ENCODE assay signal across 31 cellular contexts in the genomic region with DNA sequence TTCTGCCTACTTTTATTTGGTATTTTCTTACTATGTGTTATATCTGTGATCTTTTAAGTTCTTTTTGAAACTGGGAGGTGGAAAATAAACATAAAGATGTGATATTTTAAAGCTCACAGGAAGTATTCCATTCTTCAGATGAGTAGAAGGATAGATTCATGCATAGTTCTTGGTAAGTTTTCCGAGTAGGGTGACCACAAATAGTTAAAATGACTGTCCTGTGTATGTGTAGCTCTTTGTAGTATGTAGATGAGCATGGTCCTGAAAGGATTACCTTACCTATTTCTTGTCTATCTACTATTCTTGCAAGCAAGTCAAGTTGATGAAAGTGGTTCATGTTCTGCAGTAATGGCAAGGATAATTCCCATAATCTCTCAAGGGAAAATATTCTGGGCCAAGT.
"Had no signal": no experiment of that assay in that cellular context is flagged by ENCODE, and none has a peak within 500 bp of the region (broad histone marks: within the 10 kb centered on the region; RNA-seq: fewer than 3 reads in every experiment).

No MANE protein-coding gene starts in this region.

- H3K27ac Mint-ChIP-seq: activated CD4-positive, alpha-beta memory T cell treated with anti-CD3 and anti-CD28 coated beads for 36 hours; activated naive CD8-positive, alpha-beta T cell; effector memory CD8-positive, alpha-beta T cell; immature natural killer cell; progenitor cell of endocrine pancreas; T-cell had no signal

- H3K27me3 Mint-ChIP-seq: activated CD4-positive, alpha-beta memory T cell treated with anti-CD3 and anti-CD28 coated beads for 36 hours; activated naive CD8-positive, alpha-beta T cell; effector memory CD8-positive, alpha-beta T cell; naive B cell; progenitor cell of endocrine pancreas; T-cell had no signal

- DNase-seq: activated CD4-positive, alpha-beta memory T cell treated with anti-CD3 and anti-CD28 coated beads for 36 hours; activated CD4-positive, alpha-beta T cell treated with anti-CD3 and anti-CD28 coated beads for 1 hour; activated gamma-delta T cell treated with Interleukin-2 at 50 U/mL for 16 hours; activated T-cell treated with anti-CD3 and anti-CD28 coated beads, Interleukin-2, amount 50 U/mL, for 4 hours; amniotic stem cell; colonic mucosa; dorsolateral prefrontal cortex; effector memory CD8-positive, alpha-beta T cell; glutamatergic neuron; immature natural killer cell; left lung; naive B cell; retina; sigmoid colon; stimulated activated CD4-positive, alpha-beta T cell treated with anti-CD3 and anti-CD28 coated beads, Interleukin-15, amount 100 ng/mL, for 24 hours; stimulated activated CD8-positive, alpha-beta memory T cell treated with anti-CD3 and anti-CD28 coated beads, Interleukin-4, amount 100 ng/mL, for 48 hours; stimulated activated naive CD4-positive, alpha-beta T cell; substantia nigra; T-cell; tibial artery; WERI-Rb-1 had no signal

- H3K27ac ChIP-seq: colonic mucosa, dorsolateral prefrontal cortex, hepatocyte, left lung, sigmoid colon, tibial artery, WERI-Rb-1 had no signal

- H3K9me3 ChIP-seq: colonic mucosa, left lung, sigmoid colon, tibial artery had no signal

- H2AFZ ChIP-seq: hepatocyte had no signal

- H3K4me2 ChIP-seq: hepatocyte, smooth muscle cell had no signal

- H3K4me3 Mint-ChIP-seq: activated CD4-positive, alpha-beta memory T cell treated with anti-CD3 and anti-CD28 coated beads for 36 hours; activated naive CD8-positive, alpha-beta T cell; activated T-cell treated with anti-CD3 and anti-CD28 coated beads, Interleukin-2, amount 50 U/mL, for 4 hours; effector memory CD8-positive, alpha-beta T cell; immature natural killer cell; naive B cell; T-cell had no signal

- H3K4me1 ChIP-seq: colonic mucosa, left lung, sigmoid colon had no signal

- H3K36me3 ChIP-seq: colonic mucosa, left lung, sigmoid colon, tibial artery, WERI-Rb-1 had no signal

- ATAC-seq: activated T-cell treated with anti-CD3 and anti-CD28 coated beads, Interleukin-2, amount 50 U/mL, for 4 hours; effector memory CD8-positive, alpha-beta T cell; esophagus mucosa; left lung; T-cell had no signal

- H3K9me3 Mint-ChIP-seq: activated T-cell treated with anti-CD3 and anti-CD28 coated beads, Interleukin-2, amount 50 U/mL, for 4 hours; effector memory CD8-positive, alpha-beta T cell; immature natural killer cell; T-cell had no signal

- H3K4me3 ChIP-seq: colonic mucosa, dorsolateral prefrontal cortex, hepatocyte, left lung, lung, sigmoid colon, smooth muscle cell, tibial artery had no signal

- FAIRE-seq: bronchial epithelial cell, endothelial cell of umbilical vein, frontal cortex, TTC549 had no signal

- H3K27me3 ChIP-seq: colonic mucosa, dorsolateral prefrontal cortex, hepatocyte, left lung, sigmoid colon, tibial artery had no signal
